Comparison of ENCODE assay signal across 8 cellular contexts in the genomic region with DNA sequence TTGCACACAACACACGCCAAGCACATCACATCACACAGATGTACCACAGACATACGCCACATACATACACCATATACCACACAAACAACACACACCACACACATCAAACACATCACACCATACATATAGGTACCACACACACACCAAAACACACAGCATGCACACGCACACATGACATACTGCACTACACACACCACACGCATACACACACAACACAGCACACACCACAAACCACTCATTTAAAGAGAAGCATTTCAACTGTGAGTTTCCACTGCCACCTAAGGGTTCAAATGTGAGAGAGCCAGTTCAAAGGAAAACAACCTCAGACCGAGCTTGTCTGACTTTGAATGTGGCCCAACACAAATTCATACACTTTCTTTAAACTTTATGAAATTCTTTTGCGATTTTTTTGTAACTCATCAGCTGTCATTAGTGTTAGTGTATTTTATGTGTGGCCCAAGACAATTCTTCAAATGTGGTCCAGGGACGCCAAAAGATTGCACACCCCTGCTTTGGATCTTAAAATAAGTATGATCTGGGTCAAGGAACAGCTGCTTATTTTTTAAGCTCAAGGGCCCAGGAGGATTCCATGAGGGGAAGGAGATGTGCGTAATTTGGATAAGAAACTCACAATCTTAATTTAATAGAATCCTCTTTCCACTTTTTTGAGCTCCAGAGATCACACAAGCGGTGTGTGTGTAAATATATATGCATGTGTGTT.
DNase-seq lines count a peak whose midpoint lies in the region; ATAC-seq and TF ChIP-seq lines count a peak whose summit lies in the region.

No MANE protein-coding gene starts in this region.

- H3K27ac Mint-ChIP-seq in endodermal cell, result no peak overlapping the region
- H3K27ac Mint-ChIP-seq in osteocyte (ENCODE audit: unreplicated experiment), result no peak overlapping the region
- H3K27ac Mint-ChIP-seq in effector memory CD8-positive, alpha-beta T cell, result no peak overlapping the region

- H3K27ac ChIP-seq in endodermal cell (ENCODE audit: low read depth, low read length), result no peak overlapping the region

- no peak overlapping the region for H3K9ac ChIP-seq in endodermal cell (ENCODE audit: extremely low read depth, low read length, poor library complexity, severe bottlenecking)

- no peak for ATAC-seq in effector memory CD8-positive, alpha-beta T cell (replicated peaks)

- H3K4me1 Mint-ChIP-seq in endodermal cell, result peaks cover 3% of the 10 kb centered on the region
- H3K4me1 Mint-ChIP-seq in osteocyte (ENCODE audit: unreplicated experiment), result no peaks in the 10 kb centered on the region
- no peaks in the 10 kb centered on the region for H3K4me1 Mint-ChIP-seq in effector memory CD8-positive, alpha-beta T cell (ENCODE audit: low read depth in 2 of 2)

- H3K36me3 ChIP-seq in endodermal cell (ENCODE audit: control insufficient read depth, insufficient read depth, low read length), result no peaks in the 10 kb centered on the region

- H3K9me3 Mint-ChIP-seq in endodermal cell, result no peaks in the 10 kb centered on the region
- no peaks in the 10 kb centered on the region for H3K9me3 Mint-ChIP-seq in osteocyte (ENCODE audit: unreplicated experiment)
- no peaks in the 10 kb centered on the region for H3K9me3 Mint-ChIP-seq in effector memory CD8-positive, alpha-beta T cell

- H3K9me3 ChIP-seq in endodermal cell (ENCODE audit: control insufficient read depth, low read length), result no peaks in the 10 kb centered on the region

- DNase-seq in DMS 273 (lab: John Stamatoyannopoulos, UW; ENCODE audit: unreplicated experiment), result peak; percentile 64
- no peak for DNase-seq in DMS 273 treated with DMSO at 0.1 percent for 48 hours (lab: John Stamatoyannopoulos, UW)
- peak; percentile 24 for DNase-seq in NCI-H2107 (lab: John Stamatoyannopoulos, UW)
- no peak for DNase-seq in endodermal cell
- no peak for DNase-seq in osteocyte (ENCODE audit: extremely low spot score, unreplicated experiment)
- no peak for DNase-seq in NCI-H128 (lab: John Stamatoyannopoulos, UW; ENCODE audit: unreplicated experiment)
- no peak for DNase-seq in activated CD4-positive, alpha-beta T cell treated with anti-CD3 and anti-CD28 coated beads for 4 hours
- DNase-seq in effector memory CD8-positive, alpha-beta T cell, result no peak

- H3K4me3 Mint-ChIP-seq in endodermal cell (no peak overlapping the region), osteocyte (ENCODE audit: unreplicated experiment) (no peak overlapping the region)
- no peak overlapping the region for H3K4me3 Mint-ChIP-seq in effector memory CD8-positive, alpha-beta T cell

- TF ChIP-seq CTCF in endodermal cell (conservative IDR thresholded peaks at IDR 0.05) (peak; percentile 72), osteocyte (IDR thresholded peaks at IDR 0.05) (peak; percentile 57)

- H3K4me3 ChIP-seq in endodermal cell (ENCODE audit: low read length), result no peak overlapping the region

- H3K36me3 Mint-ChIP-seq in endodermal cell (ENCODE audit: low read depth), result no peaks in the 10 kb centered on the region
- no peaks in the 10 kb centered on the region for H3K36me3 Mint-ChIP-seq in osteocyte (ENCODE audit: unreplicated experiment)
- no peaks in the 10 kb centered on the region for H3K36me3 Mint-ChIP-seq in effector memory CD8-positive, alpha-beta T cell (ENCODE audit: insufficient read depth)

- H3K27me3 ChIP-seq in endodermal cell (ENCODE audit: control insufficient read depth, insufficient read depth, low read length, poor library complexity, severe bottlenecking), result peaks cover 5% of the 10 kb centered on the region

- WGBS in endodermal cell (ENCODE audit: insufficient coverage in 1 of 2, insufficient read length in 1 of 2), 2 experiments, result 85 to 94% methylated on average over 5 to 9 of the region's 9 CpGs

- H3K27me3 Mint-ChIP-seq in endodermal cell (ENCODE audit: insufficient read depth) (no peaks in the 10 kb centered on the region), osteocyte (ENCODE audit: unreplicated experiment) (no peaks in the 10 kb centered on the region)
- H3K27me3 Mint-ChIP-seq in effector memory CD8-positive, alpha-beta T cell, result peaks cover 6% of the 10 kb centered on the region in 2 donors

- H3K4me1 ChIP-seq in endodermal cell (ENCODE audit: control insufficient read depth, insufficient read depth, low read length), result peaks cover 12% of the 10 kb centered on the region

Comparison
In these comparisons a context has a peak if more than half of its experiments do, and no peak if none do; other contexts are left out.
1. DNase-seq: peak in DMS 273 (single experiment) and NCI-H2107 (single experiment); none in DMS 273 treated with DMSO at 0.1 percent for 48 hours (single experiment), endodermal cell (single experiment), osteocyte (single experiment), NCI-H128 (single experiment), activated CD4-positive, alpha-beta T cell treated with anti-CD3 and anti-CD28 coated beads for 4 hours (0 of 2) and effector memory CD8-positive, alpha-beta T cell (0 of 3).